16 cellular contexts compared by ENCODE assay signal in the genomic region with DNA sequence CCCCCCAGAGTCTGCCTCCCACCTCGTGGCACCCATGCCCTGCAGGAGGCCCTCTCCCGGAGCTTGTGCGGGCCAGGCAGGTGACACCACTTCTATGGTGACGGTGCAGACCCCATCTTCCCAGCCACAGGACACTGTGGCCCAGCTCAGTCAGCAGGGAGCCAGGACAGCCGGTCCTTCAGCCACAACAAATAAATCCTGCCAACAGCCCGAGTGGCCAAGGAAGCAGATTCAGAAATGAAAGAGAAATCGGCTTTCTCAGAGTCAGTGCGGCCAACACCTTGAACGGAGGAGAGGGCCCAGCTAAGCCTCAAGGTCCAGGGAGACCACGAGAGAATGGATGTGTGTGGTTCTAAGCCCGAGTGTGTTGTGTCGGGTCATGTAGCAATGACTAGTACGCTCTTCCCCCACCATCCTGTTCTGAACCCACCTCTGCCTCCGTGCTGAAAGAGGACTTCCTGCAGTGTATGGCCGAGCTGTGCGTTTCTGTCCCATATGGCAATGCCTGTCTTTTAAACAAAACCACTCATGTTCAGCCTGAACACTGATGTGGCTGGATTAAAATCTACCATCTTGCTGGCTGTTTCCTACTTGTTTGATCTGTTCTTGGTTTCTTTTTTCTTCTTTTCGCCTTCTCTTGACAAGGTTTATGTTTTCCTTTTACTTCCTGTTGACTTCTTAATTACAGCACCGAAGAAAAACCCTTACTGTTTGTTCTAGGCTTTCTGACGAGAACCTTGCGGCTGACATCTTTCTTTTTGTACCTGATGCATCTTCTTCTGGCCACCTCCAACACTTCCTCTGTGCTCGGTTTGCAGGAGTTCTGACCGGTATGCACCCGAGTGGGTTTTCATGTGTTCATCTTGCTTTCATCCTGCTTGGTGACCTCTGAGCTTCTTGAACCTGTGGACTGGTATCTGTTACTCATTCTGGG. TPM values are rescaled to one million over a fixed set of nuclear protein-coding genes. Genes with fewer than 3 reads are reported as not detected.
DNase-seq lines count a peak whose midpoint lies in the region; ATAC-seq, FAIRE-seq and TF ChIP-seq lines count a peak whose summit lies in the region.
"Had no signal": no experiment of that assay in that cellular context is flagged by ENCODE, and none has a peak within 500 bp of the region (broad histone marks: within the 10 kb centered on the region; RNA-seq: fewer than 3 reads in every experiment).

No MANE protein-coding gene starts in this region.

- H3K9me3 ChIP-seq in kidney (ENCODE audit: control insufficient read depth in 1 of 2, low read length in 2 of 2): no peaks in the 10 kb centered on the region
- H3K9me3 ChIP-seq: thoracic aorta had no signal

- no peaks in the 10 kb centered on the region for H3K9me3 Mint-ChIP-seq in activated T-helper 1 cell treated with anti-CD3 and anti-CD28 coated beads, Interleukin-12 subunit alpha, Interleukin-12 subunit beta, Interleukin-2, Interleukin-4 antibody, amounts not matched to agents 30 ng/mL and 10 ng/mL and 1 ng/mL, durations not matched to agents 14 hours and 24 hours and 36 hours

- no peaks in the 10 kb centered on the region for H3K27me3 Mint-ChIP-seq in activated T-helper 1 cell treated with anti-CD3 and anti-CD28 coated beads, Interleukin-12 subunit alpha, Interleukin-12 subunit beta, Interleukin-2, Interleukin-4 antibody, amounts not matched to agents 30 ng/mL and 10 ng/mL and 1 ng/mL, durations not matched to agents 14 hours and 24 hours and 36 hours (ENCODE audit: insufficient read depth)

- no peak for DNase-seq in activated CD4-positive, CD25-positive, alpha-beta regulatory T cell (lab: John Stamatoyannopoulos, UW)
- peak; percentile 36 for DNase-seq in activated T-helper 1 cell treated with anti-CD3 and anti-CD28 coated beads, Interleukin-12 subunit alpha, Interleukin-12 subunit beta, Interleukin-2, Interleukin-4 antibody, amounts not matched to agents 30 ng/mL and 10 ng/mL and 1 ng/mL, durations not matched to agents 14 hours and 24 hours and 36 hours (ENCODE audit: low spot score)
- DNase-seq in kidney (peak; percentile 49), COR-L47 (lab: John Stamatoyannopoulos, UW) (no peak), nucleus accumbens (lab: John Stamatoyannopoulos, UW) (no peak), NCI-H1436 (lab: John Stamatoyannopoulos, UW) (no peak)
- DNase-seq in stimulated activated naive CD8-positive, alpha-beta T cell treated with anti-CD3 and anti-CD28 coated beads, Interleukin-15, Interleukin-2, amounts not matched to agents 100 U/mL and 50 U/mL, for 24 hours: peak; percentile 32
- DNase-seq: DMS153, IMR-90, NCI-H1930 had no signal

- peak; percentile 48 to 57 for ATAC-seq in activated CD4-positive, CD25-positive, alpha-beta regulatory T cell treated with anti-CD3 and anti-CD28 coated beads, Interleukin-2, amount 50 U/mL, for 24 hours
- peak; percentile 53 for ATAC-seq in stimulated activated naive CD8-positive, alpha-beta T cell treated with anti-CD3 and anti-CD28 coated beads, Interleukin-15, Interleukin-2, amounts not matched to agents 100 U/mL and 50 U/mL, for 24 hours

- H3K4me3 Mint-ChIP-seq in activated T-helper 1 cell treated with anti-CD3 and anti-CD28 coated beads, Interleukin-12 subunit alpha, Interleukin-12 subunit beta, Interleukin-2, Interleukin-4 antibody, amounts not matched to agents 30 ng/mL and 10 ng/mL and 1 ng/mL, durations not matched to agents 14 hours and 24 hours and 36 hours: peak overlapping the region; percentile 81

- no peak overlapping the region for H3K27ac ChIP-seq in kidney (ENCODE audit: low read depth in 2 of 2, low read length in 2 of 2)
- H3K27ac ChIP-seq: 22Rv1, thoracic aorta had no signal

- TF ChIP-seq CTCF in kidney (IDR thresholded peaks at IDR 0.05; ENCODE audit: borderline replicate concordance, extremely low read depth, insufficient read depth): no peak

- H3K4me1 Mint-ChIP-seq in activated T-helper 1 cell treated with anti-CD3 and anti-CD28 coated beads, Interleukin-12 subunit alpha, Interleukin-12 subunit beta, Interleukin-2, Interleukin-4 antibody, amounts not matched to agents 30 ng/mL and 10 ng/mL and 1 ng/mL, durations not matched to agents 14 hours and 24 hours and 36 hours (ENCODE audit: low read depth): peaks cover 41% of the 10 kb centered on the region

- no peak overlapping the region for H3K4me3 ChIP-seq in kidney (ENCODE audit: low read length in 2 of 2)
- H3K4me3 ChIP-seq: thoracic aorta had no signal

- FAIRE-seq in kidney (lab: Jason Lieb, UNC): no peak
- FAIRE-seq: endometrium, GM12891 had no signal

- peaks cover 0 to 4% of the 10 kb centered on the region in 2 donors for H3K4me1 ChIP-seq in kidney (ENCODE audit: control insufficient read depth in 1 of 2, insufficient read depth in 1 of 2, low read depth in 1 of 2, low read length in 2 of 2)

- no peak overlapping the region for H3K9ac ChIP-seq in kidney (ENCODE audit: low read length in 2 of 2)

- intact Hi-C loops in activated T-helper 1 cell treated with anti-CD3 and anti-CD28 coated beads, Interleukin-12 subunit alpha, Interleukin-12 subunit beta, Interleukin-2, Interleukin-4 antibody, amounts not matched to agents 30 ng/mL and 10 ng/mL and 1 ng/mL, durations not matched to agents 14 hours and 24 hours and 36 hours (cut with micrococcal nuclease): loop anchor here (1.0 to 5.0 kb wide), 9 partner anchors 45 to 833 kb away; a partner anchor contains a TSS
- intact Hi-C loops in kidney (cut with DNase I): no loop called here

- peak overlapping the region; percentile 99 for H3K27ac Mint-ChIP-seq in activated T-helper 1 cell treated with anti-CD3 and anti-CD28 coated beads, Interleukin-12 subunit alpha, Interleukin-12 subunit beta, Interleukin-2, Interleukin-4 antibody, amounts not matched to agents 30 ng/mL and 10 ng/mL and 1 ng/mL, durations not matched to agents 14 hours and 24 hours and 36 hours

- H3K36me3 ChIP-seq in kidney (ENCODE audit: control insufficient read depth in 1 of 2, insufficient read depth in 2 of 2, low read length in 2 of 2): peaks cover 12 to 19% of the 10 kb centered on the region in 2 donors

- peaks cover 47% of the 10 kb centered on the region for H3K36me3 Mint-ChIP-seq in activated T-helper 1 cell treated with anti-CD3 and anti-CD28 coated beads, Interleukin-12 subunit alpha, Interleukin-12 subunit beta, Interleukin-2, Interleukin-4 antibody, amounts not matched to agents 30 ng/mL and 10 ng/mL and 1 ng/mL, durations not matched to agents 14 hours and 24 hours and 36 hours (ENCODE audit: low read depth)

RNA-seq across cellular contexts. Expression of a gene that starts 53.1 kb away (rescaled TPM):
- 146 and 149 TPM in 2 replicates for total RNA-seq in activated T-helper 1 cell treated with anti-CD3 and anti-CD28 coated beads, Interleukin-12 subunit alpha, Interleukin-12 subunit beta, Interleukin-2, Interleukin-4 antibody, amounts not matched to agents 30 ng/mL and 10 ng/mL and 1 ng/mL, durations not matched to agents 14 hours and 24 hours and 36 hours
- total RNA-seq in kidney: 124 TPM
- 92.0 TPM for polyA plus RNA-seq in kidney (ENCODE audit: insufficient read depth, low read depth, low replicate concordance)

RNA-seq across cellular contexts. Expression of a gene that starts 53.1 kb away (rescaled TPM):
- 1.3 and 1.5 TPM in 2 replicates for total RNA-seq in activated T-helper 1 cell treated with anti-CD3 and anti-CD28 coated beads, Interleukin-12 subunit alpha, Interleukin-12 subunit beta, Interleukin-2, Interleukin-4 antibody, amounts not matched to agents 30 ng/mL and 10 ng/mL and 1 ng/mL, durations not matched to agents 14 hours and 24 hours and 36 hours
- 10.2 TPM for total RNA-seq in kidney
- polyA plus RNA-seq in kidney (ENCODE audit: insufficient read depth, low read depth, low replicate concordance): 3.9 TPM
- total RNA-seq: IMR-90, osteocyte had no signal

RNA-seq across cellular contexts. Expression of a gene that starts 53.2 kb away (rescaled TPM):
- 15.4 and 16.2 TPM in 2 replicates for total RNA-seq in activated T-helper 1 cell treated with anti-CD3 and anti-CD28 coated beads, Interleukin-12 subunit alpha, Interleukin-12 subunit beta, Interleukin-2, Interleukin-4 antibody, amounts not matched to agents 30 ng/mL and 10 ng/mL and 1 ng/mL, durations not matched to agents 14 hours and 24 hours and 36 hours
- total RNA-seq in kidney: 31.1 TPM
- polyA plus RNA-seq in kidney (ENCODE audit: insufficient read depth, low read depth, low replicate concordance): 26.0 TPM

Comparison
In these comparisons a context has a peak if more than half of its experiments do, and no peak if none do; other contexts are left out.
1. DNase-seq: peak in activated T-helper 1 cell treated with anti-CD3 and anti-CD28 coated beads, Interleukin-12 subunit alpha, Interleukin-12 subunit beta, Interleukin-2, Interleukin-4 antibody, amounts not matched to agents 30 ng/mL and 10 ng/mL and 1 ng/mL, durations not matched to agents 14 hours and 24 hours and 36 hours (single experiment), kidney (single experiment) and stimulated activated naive CD8-positive, alpha-beta T cell treated with anti-CD3 and anti-CD28 coated beads, Interleukin-15, Interleukin-2, amounts not matched to agents 100 U/mL and 50 U/mL, for 24 hours (single experiment); none in activated CD4-positive, CD25-positive, alpha-beta regulatory T cell (0 of 4), COR-L47 (single experiment), nucleus accumbens (0 of 56) and NCI-H1436 (single experiment).